Comparison of ENCODE assay signal across 19 cellular contexts in the genomic region with DNA sequence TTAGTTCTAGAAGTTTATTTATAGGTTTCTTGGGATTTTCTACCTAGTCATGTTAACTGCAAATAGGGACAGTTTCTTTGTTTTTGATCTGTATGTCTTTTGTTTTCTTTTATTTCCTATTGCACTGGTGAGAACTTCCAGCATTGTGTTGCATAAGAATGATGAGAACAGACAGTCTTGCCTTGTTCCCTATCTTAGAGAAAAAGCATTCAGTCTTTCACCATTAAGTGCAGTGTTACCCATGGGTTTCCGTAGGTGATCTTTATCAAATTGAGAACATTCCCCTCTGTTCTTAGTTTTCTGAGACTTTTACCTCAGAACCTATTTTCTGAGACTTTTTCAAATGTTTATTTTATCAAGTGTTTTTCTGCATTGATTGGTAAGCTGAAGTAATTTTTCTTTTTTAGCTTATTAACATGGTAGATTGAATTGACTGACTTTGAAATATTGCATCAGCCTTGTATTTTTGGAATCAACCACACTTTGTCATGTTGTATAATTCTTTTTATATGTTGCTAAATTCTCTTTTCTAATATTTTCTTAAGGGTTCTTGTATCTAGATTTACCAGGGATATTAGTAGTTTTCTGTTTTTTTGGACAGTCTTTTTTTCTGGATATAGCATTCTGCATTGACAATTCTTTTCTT. TPM values are rescaled to one million over a fixed set of nuclear protein-coding genes. Genes with fewer than 3 reads are reported as not detected.
DNase-seq lines count a peak whose midpoint lies in the region; ATAC-seq and TF ChIP-seq lines count a peak whose summit lies in the region.
"Had no signal": no experiment of that assay in that cellular context is flagged by ENCODE, and none has a peak within 500 bp of the region (broad histone marks: within the 10 kb centered on the region; RNA-seq: fewer than 3 reads in every experiment).

No MANE protein-coding gene starts in this region.

- no peak overlapping the region for H3K4me3 Mint-ChIP-seq in activated naive CD4-positive, alpha-beta T cell treated with anti-CD3 and anti-CD28 coated beads for 36 hours
- H3K4me3 Mint-ChIP-seq: WTC11 had no signal

- peaks cover 58% of the 10 kb centered on the region for H3K4me1 Mint-ChIP-seq in activated naive CD4-positive, alpha-beta T cell treated with anti-CD3 and anti-CD28 coated beads for 36 hours (ENCODE audit: low read depth)
- H3K4me1 Mint-ChIP-seq: WTC11 had no signal

- TF ChIP-seq POLR2A in prostate gland (IDR thresholded peaks at IDR 0.05): no peak

- WGBS in prostate gland: 74% methylated on average over 1 of the region's 1 CpG

- H3K9me3 Mint-ChIP-seq in activated naive CD4-positive, alpha-beta T cell treated with anti-CD3 and anti-CD28 coated beads for 36 hours: no peaks in the 10 kb centered on the region

- H3K27me3 Mint-ChIP-seq in activated naive CD4-positive, alpha-beta T cell treated with anti-CD3 and anti-CD28 coated beads for 36 hours (ENCODE audit: low read depth): no peaks in the 10 kb centered on the region
- H3K27me3 Mint-ChIP-seq: T-cell had no signal

- H3K36me3 Mint-ChIP-seq in activated naive CD4-positive, alpha-beta T cell treated with anti-CD3 and anti-CD28 coated beads for 36 hours (ENCODE audit: low read depth): peaks cover 26% of the 10 kb centered on the region
- H3K36me3 Mint-ChIP-seq: WTC11 had no signal

- intact Hi-C loops in activated naive CD4-positive, alpha-beta T cell treated with anti-CD3 and anti-CD28 coated beads for 36 hours (cut with micrococcal nuclease): loop anchor here (1.0 kb wide), 1 partner anchor 16 kb away; no protein-coding TSS in a partner anchor
- intact Hi-C loops in sciatic nerve (cut with DNase I): no loop called here
- intact Hi-C loops in prostate gland (cut with DNase I): no loop called here

- no peaks in the 10 kb centered on the region for H3K4me1 ChIP-seq in prostate gland (replicated peaks)

- no peaks in the 10 kb centered on the region for H3K27me3 ChIP-seq in prostate gland (replicated peaks; ENCODE audit: insufficient read depth)

- peak overlapping the region; percentile 62 for H3K27ac Mint-ChIP-seq in activated naive CD4-positive, alpha-beta T cell treated with anti-CD3 and anti-CD28 coated beads for 36 hours
- H3K27ac Mint-ChIP-seq: WTC11 had no signal

- CTCF ChIA-PET in activated naive CD4-positive, alpha-beta T cell treated with anti-CD3 and anti-CD28 coated beads for 36 hours (lab: Charles Lee): interaction anchor here (1.4 kb wide), 1 partner anchor 9 kb away, joined by 5 read pairs; no protein-coding TSS in a partner anchor

- ATAC-seq in sciatic nerve (peak; percentile 63), GM21529 (IDR thresholded peaks at IDR 0.05; ENCODE audit: unreplicated experiment) (no peak)
- ATAC-seq: GM12878, T-cell, WTC11 had no signal

- no peak overlapping the region for H3K4me3 ChIP-seq in prostate gland
- H3K4me3 ChIP-seq: GM12878, thoracic aorta had no signal

- DNase-seq in activated naive CD4-positive, alpha-beta T cell treated with anti-CD3 and anti-CD28 coated beads for 36 hours: no peak
- no peak for DNase-seq in activated naive CD4-positive, alpha-beta T cell (lab: John Stamatoyannopoulos, UW)
- peak; percentile 62 for DNase-seq in NOMO-1 treated with DMSO at 0.1 percent for 48 hours (lab: John Stamatoyannopoulos, UW; ENCODE audit: unreplicated experiment)
- peak; percentile 8 for DNase-seq in amniotic epithelial cell (ENCODE audit: low read depth)
- DNase-seq in sciatic nerve (ENCODE audit: low spot score): no peak
- DNase-seq in cerebellar nuclear complex (lab: John Stamatoyannopoulos, UW): no peak
- DNase-seq in prostate gland (ENCODE audit: low spot score): no peak
- DNase-seq: ACHN; activated CD8-positive, alpha-beta memory T cell treated with anti-CD3 and anti-CD28 coated beads for 24 hours; amniotic stem cell; NCI-H1048; NCI-H1930; retina; T-cell had no signal

- TF ChIP-seq CTCF in prostate gland (IDR thresholded peaks at IDR 0.05): no peak

- H3K27ac ChIP-seq in prostate gland: no peak overlapping the region
- H3K27ac ChIP-seq: C4-2B, thoracic aorta had no signal

- H3K9me3 ChIP-seq in prostate gland: no peaks in the 10 kb centered on the region
- H3K9me3 ChIP-seq: thoracic aorta had no signal

- no peaks in the 10 kb centered on the region for H3K36me3 ChIP-seq in prostate gland
- H3K36me3 ChIP-seq: thoracic aorta had no signal

RNA-seq across cellular contexts. Expression of a gene that starts 17.2 kb away (rescaled TPM):
- total RNA-seq in activated naive CD4-positive, alpha-beta T cell treated with anti-CD3 and anti-CD28 coated beads for 36 hours: 10 to 100 TPM; 21.0 to 21.6 TPM
- total RNA-seq in sciatic nerve: 47.5 TPM
- 100 to 1,000 TPM in 1 of 2 donors, 10 to 100 TPM in 1; 89.1 to 114 TPM for total RNA-seq in prostate gland

Comparison
In these comparisons a context has a peak if more than half of its experiments do, and no peak if none do; other contexts are left out.
1. DNase-seq: peak in NOMO-1 treated with DMSO at 0.1 percent for 48 hours (single experiment) and amniotic epithelial cell (single experiment); none in activated naive CD4-positive, alpha-beta T cell treated with anti-CD3 and anti-CD28 coated beads for 36 hours (single experiment), activated naive CD4-positive, alpha-beta T cell (0 of 4), sciatic nerve (single experiment), cerebellar nuclear complex (0 of 2) and prostate gland (single experiment).